ENCODE assay signal across 7 cellular contexts in the genomic region with DNA sequence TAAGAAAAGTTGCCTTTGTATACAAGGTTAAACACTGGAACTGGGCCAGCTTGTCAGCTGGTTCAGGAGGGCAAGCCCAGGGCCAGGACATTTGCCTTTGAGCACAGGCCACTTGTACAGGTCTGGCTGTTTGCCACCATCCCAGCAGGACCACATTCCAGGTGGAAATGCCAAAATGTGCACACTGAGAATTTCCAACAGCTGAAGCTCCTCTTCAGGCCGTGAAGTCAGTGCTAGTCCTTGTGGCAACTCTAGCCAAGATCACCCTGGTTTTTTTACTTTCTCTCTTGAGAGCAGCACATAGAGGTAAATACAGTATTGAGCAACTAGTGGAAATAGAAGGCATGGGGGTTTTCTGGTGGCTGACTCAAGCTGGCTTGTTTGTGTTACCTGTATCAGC. TPM values are rescaled to one million over a fixed set of nuclear protein-coding genes. Genes with fewer than 3 reads are reported as not detected.
DNase-seq lines count a peak whose midpoint lies in the region; ATAC-seq, FAIRE-seq and TF ChIP-seq lines count a peak whose summit lies in the region.
"Not testable (repeated sequence)": the region's sequence is repeated elsewhere in the genome, so short reads cannot be mapped to it uniquely, and the experiment has no call there.

No MANE protein-coding gene starts in this region.

- intact Hi-C loops in heart left ventricle (cut with DNase I); pancreas (cut with DNase I): not testable (repeated sequence)

- H3K4me3 ChIP-seq in SJCRH30; bronchial epithelial cell (ENCODE audit: low read depth, low read length); heart left ventricle; liver (ENCODE audit: low read depth in 1 of 3, low read length in 3 of 3); pancreas: not testable (repeated sequence)

- H3K4me1 ChIP-seq in SJCRH30, heart left ventricle, pancreas: not testable (repeated sequence)
- peaks cover 4 to 19% (median 13%) of the 10 kb centered on the region in 4 donors for H3K4me1 ChIP-seq in liver (ENCODE audit: control insufficient read depth in 4 of 4, insufficient read depth in 4 of 4, low read length in 3 of 4)

- not testable (repeated sequence) for H3K36me3 ChIP-seq in SJCRH30; bronchial epithelial cell (ENCODE audit: control insufficient read depth, insufficient read depth, low read length); heart left ventricle; liver (ENCODE audit: control insufficient read depth in 4 of 4, insufficient read depth in 3 of 4, low read depth in 1 of 4, low read length in 3 of 4); pancreas

- not testable (repeated sequence) for TF ChIP-seq POLR2A in GM12892 (IDR thresholded peaks at IDR 0.05; ENCODE audit: low read depth, low read length); heart left ventricle (IDR thresholded peaks at IDR 0.05)

- not testable (repeated sequence) for H3K27ac ChIP-seq in SJCRH30; heart left ventricle; liver (ENCODE audit: low read depth in 1 of 2, low read length in 2 of 2)
- H3K27ac ChIP-seq in pancreas = peak overlapping the region in 1 of 4 donors; percentile 37

- FAIRE-seq in GM12892 (lab: Jason Lieb, UNC) (peak; percentile 91), bronchial epithelial cell (lab: Jason Lieb, UNC) (peak; percentile 99)
- FAIRE-seq in pancreas (lab: Jason Lieb, UNC) = not testable (repeated sequence)

- not testable (repeated sequence) for H3K9me3 ChIP-seq in SJCRH30 (replicated peaks); heart left ventricle; liver (ENCODE audit: control insufficient read depth in 4 of 4, low read length in 3 of 4); pancreas

- TF ChIP-seq RAD21 in liver (IDR thresholded peaks at IDR 0.05) = not testable (repeated sequence)

- WGBS in heart left ventricle, 4 donors = 14 to 16% methylated on average over 1 of the region's 1 CpG; no CpG with 5 or more reads in 2 of the 4 donors
- WGBS in liver = 17% methylated on average over 1 of the region's 1 CpG
- 0 to 7% methylated on average over 1 of the region's 1 CpG for WGBS in pancreas, 2 donors

- not testable (repeated sequence) for DNase-seq in GM12892 (ENCODE audit: insufficient read length); heart left ventricle
- peak; percentile 28 for DNase-seq in NCI-H2107 treated with DMSO at 0.1 percent for 48 hours (lab: John Stamatoyannopoulos, UW; ENCODE audit: unreplicated experiment)
- DNase-seq in SJCRH30 = peak; percentile 66 to 72
- peak; percentile 23 for DNase-seq in bronchial epithelial cell (ENCODE audit: low read depth)
- DNase-seq in pancreas = peak in 4 of 6 donors; percentile 34 to 40 (median 36)

- not testable (repeated sequence) for H3K27me3 ChIP-seq in SJCRH30; bronchial epithelial cell (ENCODE audit: control insufficient read depth, insufficient read depth, low read length); heart left ventricle; liver (ENCODE audit: control insufficient read depth in 4 of 4, insufficient read depth in 4 of 4, low read length in 3 of 4); pancreas

- not testable (repeated sequence) for H3K9ac ChIP-seq in liver (ENCODE audit: low read depth in 1 of 2, low read length in 2 of 2)

- peak in 3 of 4 donors; percentile 9 to 51 (median 32) for ATAC-seq in heart left ventricle
- peak; percentile 91 to 94 (median 92) for ATAC-seq in pancreas

- TF ChIP-seq CTCF in bronchial epithelial cell (IDR thresholded peaks at IDR 0.05; ENCODE audit: insufficient read depth, low read length, severe bottlenecking); heart left ventricle (IDR thresholded peaks at IDR 0.05); liver (IDR thresholded peaks at IDR 0.05; ENCODE audit: low read depth, low read length, missing input control); pancreas (IDR thresholded peaks at IDR 0.05): not testable (repeated sequence)

TF ChIP-seq in liver, 16 proteins besides CTCF, POLR2A, EP300 and RAD21:
- TF ChIP-seq SP1 (IDR thresholded peaks at IDR 0.05) = peak; percentile 27
- peak; percentile 28 to 44 for TF ChIP-seq HNF4A (conservative IDR thresholded peaks at IDR 0.05)
- TF ChIP-seq RXRA (IDR thresholded peaks at IDR 0.05) = peak; percentile 35 to 50

RNA-seq across cellular contexts. Expression of a gene that starts 29.6 kb away (rescaled TPM):
- polyA plus RNA-seq in GM12892 (2012; ENCODE audit: missing spikeins) = not detected
- not detected in 2 replicates for total RNA-seq in SJCRH30 (2014; rRNA removed; shearing (Covaris generic))
- total RNA-seq in bronchial epithelial cell = under 0.01 TPM in 1 of 2 replicates, not detected in the other
- 1 to 10 TPM in 1 of 9 donors, under 1 TPM in 8; 0.07 to 2.2 (median 0.20) TPM for total RNA-seq in heart left ventricle
- under 1 TPM in 1 of 2 donors, not detected in 1; 0.10 TPM for polyA plus RNA-seq in heart left ventricle
- under 1 TPM in 1 of 2 donors, not detected in 1; under 0.01 TPM for total RNA-seq in liver
- polyA plus RNA-seq in liver = under 1 TPM in 1 of 2 donors, not detected in 1; 0.01 TPM
- total RNA-seq in pancreas = under 1 TPM in 5 of 6 donors, not detected in 1; 0.03 to 0.43 (median 0.06) TPM
- polyA plus RNA-seq in pancreas = under 1 TPM; 0.08 to 0.38 TPM
